Comparison of ENCODE assay signal across 12 cellular contexts in the genomic region with DNA sequence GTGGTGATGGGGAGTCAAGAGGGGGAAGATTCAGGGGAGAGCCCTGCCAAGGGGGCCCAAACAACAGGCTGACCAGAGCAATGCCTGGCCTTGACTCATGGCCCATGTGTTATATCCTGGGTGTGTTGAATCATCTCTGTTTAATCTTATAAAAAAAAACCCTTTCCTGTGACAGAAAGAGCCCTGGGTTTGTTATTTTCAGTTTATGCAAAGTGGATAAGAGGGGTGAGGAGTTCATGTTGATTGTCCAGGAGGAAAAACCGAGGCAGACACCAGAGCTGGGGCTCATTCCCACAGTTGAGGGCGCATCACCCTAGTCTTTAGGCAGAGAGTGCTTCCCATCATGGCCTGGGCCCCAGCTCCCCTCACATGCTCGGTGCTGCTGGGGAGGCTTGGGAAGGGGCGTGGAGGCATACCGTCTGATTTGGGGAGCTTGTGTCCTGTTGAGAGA. TPM values are rescaled to one million over a fixed set of nuclear protein-coding genes. Genes with fewer than 3 reads are reported as not detected.
A peak's percentile ranks its signal among the peaks of the same experiment; 100 is the strongest.
DNase-seq lines count a peak whose midpoint lies in the region; ATAC-seq, FAIRE-seq and TF ChIP-seq lines count a peak whose summit lies in the region.
"Had no signal": no experiment of that assay in that cellular context is flagged by ENCODE, and none has a peak within 500 bp of the region (broad histone marks: within the 10 kb centered on the region; RNA-seq: fewer than 3 reads in every experiment).

No MANE protein-coding gene starts in this region.

- no peaks in the 10 kb centered on the region for H3K79me2 ChIP-seq in PC-9 (ENCODE audit: low read depth)

- WGBS in small intestine, 3 donors: 80 to 87% (median 86%) methylated on average over 5 of the region's 5 CpGs

- BruUV-seq in PC-9 (replicated peaks; lab: Mats Ljungman, UMichigan): no TSS peak

- H3F3A ChIP-seq in PC-9 (ENCODE audit: insufficient read depth, low read depth): 0 out of 2 replicates have a peak, but pooled peaks cover 7% of the 10 kb centered on the region

- H3K36me3 Mint-ChIP-seq in activated T-cell treated with anti-CD3 and anti-CD28 coated beads, Interleukin-2, amount 50 U/mL, for 72 hours (ENCODE audit: insufficient read depth in 2 of 2): no peaks in the 10 kb centered on the region
- H3K36me3 Mint-ChIP-seq in effector memory CD8-positive, alpha-beta T cell (ENCODE audit: insufficient read depth): no peaks in the 10 kb centered on the region

- H3K36me3 ChIP-seq in PC-9 (ENCODE audit: low read depth): no peaks in the 10 kb centered on the region
- no peaks in the 10 kb centered on the region for H3K36me3 ChIP-seq in small intestine (ENCODE audit: control insufficient read depth in 2 of 2, insufficient read depth in 2 of 2, low read length in 2 of 2)
- H3K36me3 ChIP-seq: pancreas had no signal

- H3K4me2 ChIP-seq in PC-9: peak overlapping the region; percentile 11; the same call in 1 of the 2 replicates

- CTCF ChIA-PET in PC-9 (lab: Charles Lee): interaction anchor here (0.7 kb wide), 1 partner anchor 232 kb away, joined by 3 read pairs; no protein-coding TSS in a partner anchor

- H3K9me3 ChIP-seq in PC-9 (ENCODE audit: insufficient read depth, low read depth) (no peaks in the 10 kb centered on the region), small intestine (ENCODE audit: control insufficient read depth, low read depth) (no peaks in the 10 kb centered on the region)
- H3K9me3 ChIP-seq: pancreas had no signal

- intact Hi-C loops in PC-9 (cut with micrococcal nuclease; ENCODE audit: unreplicated experiment): loop anchor here (5.0 kb wide), 1 partner anchor 133 kb away; no protein-coding TSS in a partner anchor

- no peak for FAIRE-seq in small intestine (lab: Jason Lieb, UNC)
- FAIRE-seq: kidney, pancreas had no signal

- H3K27ac ChIP-seq in PC-9 (peak overlapping the region; percentile 6; the same call in 1 of the 2 replicates), small intestine (ENCODE audit: low read depth in 1 of 2, low read length in 1 of 2) (peak overlapping the region in 1 of 2 donors; percentile 11)
- H3K27ac ChIP-seq: C4-2B, pancreas had no signal

- no peak overlapping the region for H2AFZ ChIP-seq in PC-9

- H3K27me3 Mint-ChIP-seq in activated T-cell treated with anti-CD3 and anti-CD28 coated beads, Interleukin-2, amount 50 U/mL, for 72 hours (ENCODE audit: low read depth): peaks cover 5% of the 10 kb centered on the region
- peaks cover 0 to 4% of the 10 kb centered on the region in 2 donors for H3K27me3 Mint-ChIP-seq in effector memory CD8-positive, alpha-beta T cell

- peaks cover 31% of the 10 kb centered on the region for H3K4me1 ChIP-seq in PC-9 (replicated peaks; ENCODE audit: insufficient read depth)
- no peaks in the 10 kb centered on the region for H3K4me1 ChIP-seq in small intestine (ENCODE audit: control insufficient read depth in 2 of 2, insufficient read depth in 1 of 2, low read depth in 1 of 2, low read length in 1 of 2)
- H3K4me1 ChIP-seq: pancreas had no signal

- POLR2A ChIA-PET in PC-9 (lab: Charles Lee; ENCODE audit: unreplicated experiment): no interaction called here

- H3K27ac Mint-ChIP-seq in activated T-cell treated with anti-CD3 and anti-CD28 coated beads, Interleukin-2, amount 50 U/mL, for 72 hours: peak overlapping the region; percentile 4
- H3K27ac Mint-ChIP-seq in effector memory CD8-positive, alpha-beta T cell: peak overlapping the region; percentile 49 to 57

- H3K27me3 ChIP-seq in PC-9 (ENCODE audit: insufficient read depth, low read depth) (no peaks in the 10 kb centered on the region), small intestine (ENCODE audit: control insufficient read depth in 2 of 2, insufficient read depth in 2 of 2, low read length in 2 of 2) (no peaks in the 10 kb centered on the region)
- H3K27me3 ChIP-seq: pancreas had no signal

- no peaks in the 10 kb centered on the region for H3K9me2 ChIP-seq in PC-9 (ENCODE audit: insufficient read depth)

- in situ Hi-C loops in GM13977 (cut with MboI; ENCODE audit: low pct_unique_long_range_greater_than_20kb, low sequenced_read_pairs, unreplicated experiment): loop anchor here (10.0 kb wide), 1 partner anchor 125 kb away; no protein-coding TSS in a partner anchor

- H3K4me1 Mint-ChIP-seq in activated T-cell treated with anti-CD3 and anti-CD28 coated beads, Interleukin-2, amount 50 U/mL, for 72 hours (ENCODE audit: low read depth): peaks cover 31% of the 10 kb centered on the region
- peaks cover 6 to 7% of the 10 kb centered on the region in 2 donors for H3K4me1 Mint-ChIP-seq in effector memory CD8-positive, alpha-beta T cell (ENCODE audit: low read depth in 2 of 2)

- TF ChIP-seq CTCF in PC-9 (conservative IDR thresholded peaks at IDR 0.05): no peak
- TF ChIP-seq CTCF in GM13977 (IDR thresholded peaks at IDR 0.05; ENCODE audit: extremely low read depth, insufficient read depth, missing control alignments): no peak

- no peaks in the 10 kb centered on the region for H3K9me3 Mint-ChIP-seq in activated T-cell treated with anti-CD3 and anti-CD28 coated beads, Interleukin-2, amount 50 U/mL, for 72 hours
- no peaks in the 10 kb centered on the region for H3K9me3 Mint-ChIP-seq in effector memory CD8-positive, alpha-beta T cell

- peak; percentile 60 to 68 for ATAC-seq in activated T-cell treated with anti-CD3 and anti-CD28 coated beads, Interleukin-2, amount 50 U/mL, for 72 hours (replicated peaks in 1 of 2)
- no peak for ATAC-seq in effector memory CD8-positive, alpha-beta T cell (replicated peaks)
- ATAC-seq: pancreas had no signal

- peak; percentile 19 to 21 for DNase-seq in activated T-cell treated with anti-CD3 and anti-CD28 coated beads, Interleukin-2, amount 50 U/mL, for 72 hours
- DNase-seq in activated T-cell treated with anti-CD3 and anti-CD28 coated beads for 4 hours (no peak), PC-9 (no peak), stromal cell of bone marrow (ENCODE audit: low read depth) (peak; percentile 25), pons (ENCODE audit: low spot score) (no peak), small intestine (no peak), GM13977 (ENCODE audit: low spot score) (no peak)
- DNase-seq in effector memory CD8-positive, alpha-beta T cell: no peak
- DNase-seq: effector CD8-positive, alpha-beta T cell; kidney; pancreas had no signal

- peak overlapping the region; percentile 16 to 58 for H3K4me3 Mint-ChIP-seq in activated T-cell treated with anti-CD3 and anti-CD28 coated beads, Interleukin-2, amount 50 U/mL, for 72 hours
- no peak overlapping the region for H3K4me3 Mint-ChIP-seq in effector memory CD8-positive, alpha-beta T cell

- H3K4me3 ChIP-seq in PC-9 (no peak overlapping the region), small intestine (ENCODE audit: low read depth in 1 of 2, low read length in 2 of 2) (no peak overlapping the region)
- H3K4me3 ChIP-seq: pancreas had no signal

- no peaks in the 10 kb centered on the region for H4K20me1 ChIP-seq in PC-9 (ENCODE audit: insufficient read depth)

RNA-seq across cellular contexts. Expression of gene IL37, which starts 30.9 kb away (rescaled TPM):
- total RNA-seq in activated T-cell treated with anti-CD3 and anti-CD28 coated beads, Interleukin-2, amount 50 U/mL, for 72 hours: not detected
- total RNA-seq in PC-9 (2021): 1.0 and 1.7 TPM in 2 replicates
- polyA plus RNA-seq in small intestine: not detected
- total RNA-seq: kidney, pancreas had no signal
- polyA plus RNA-seq: pancreas had no signal

RNA-seq across cellular contexts. Expression of gene IL1B, which starts 43.5 kb away (rescaled TPM):
- under 1 TPM in 1 of 2 donors, not detected in 1; 0.14 TPM for total RNA-seq in activated T-cell treated with anti-CD3 and anti-CD28 coated beads, Interleukin-2, amount 50 U/mL, for 72 hours
- 1.4 TPM in 2 replicates for total RNA-seq in PC-9 (2021)
- 1 to 10 TPM; 2.7 to 5.3 (median 2.7) TPM for polyA plus RNA-seq in small intestine

Comparison
In these comparisons a context has a peak if more than half of its experiments do, and no peak if none do; other contexts are left out.
1. DNase-seq: peak in activated T-cell treated with anti-CD3 and anti-CD28 coated beads, Interleukin-2, amount 50 U/mL, for 72 hours (2 of 2) and stromal cell of bone marrow (single experiment); none in activated T-cell treated with anti-CD3 and anti-CD28 coated beads for 4 hours (single experiment), PC-9 (0 of 2), effector memory CD8-positive, alpha-beta T cell (0 of 3), pons (single experiment), small intestine (single experiment) and GM13977 (single experiment).
2. H3K4me3 Mint-ChIP-seq: peak in activated T-cell treated with anti-CD3 and anti-CD28 coated beads, Interleukin-2, amount 50 U/mL, for 72 hours (2 of 2); none in effector memory CD8-positive, alpha-beta T cell (0 of 2).